In genomic region chr13:33381906-33382305, GRCh38 we compare ENCODE assay signal across 20 cellular contexts.
A peak's percentile ranks its signal among the peaks of the same experiment; 100 is the strongest.
DNase-seq lines count a peak whose midpoint lies in the region; ATAC-seq and TF ChIP-seq lines count a peak whose summit lies in the region.
"Had no signal": no experiment of that assay in that cellular context is flagged by ENCODE, and none has a peak within 500 bp of the region (broad histone marks: within the 10 kb centered on the region; RNA-seq: fewer than 3 reads in every experiment).

No MANE protein-coding gene starts in this region.

- H3K27me3 Mint-ChIP-seq in WTC11 (ENCODE audit: low read depth) (no peaks in the 10 kb centered on the region), neural progenitor cell (ENCODE audit: insufficient read depth, low read depth) (peaks cover 4% of the 10 kb centered on the region)

- ATAC-seq in WTC11 (no peak), HG03196 (IDR thresholded peaks at IDR 0.05; ENCODE audit: unreplicated experiment) (no peak)

- no peak overlapping the region for H3K4me2 ChIP-seq in neural progenitor cell

- TF ChIP-seq POLR2A in thyroid gland (IDR thresholded peaks at IDR 0.05) = no peak

- no peak overlapping the region for H2AFZ ChIP-seq in neural progenitor cell (replicated peaks)
- H2AFZ ChIP-seq: GM23248 had no signal

- no peaks in the 10 kb centered on the region for H3K36me3 ChIP-seq in neural progenitor cell
- H3K36me3 ChIP-seq in thyroid gland = no peaks in the 10 kb centered on the region
- H3K36me3 ChIP-seq: BE2C, HAP-1 had no signal

- no peaks in the 10 kb centered on the region for H3K79me2 ChIP-seq in neural progenitor cell (ENCODE audit: low read depth)

- DNase-seq in WTC11 (ENCODE audit: low spot score) = no peak
- DNase-seq in iris pigment epithelial cell (ENCODE audit: low read depth) = peak; percentile 17
- DNase-seq in neural progenitor cell (ENCODE audit: low spot score) = no peak
- DNase-seq in thyroid gland = peak; percentile 63 to 68
- DNase-seq in T1000 (lab: John Stamatoyannopoulos, UW) = no peak
- no peak for DNase-seq in CD1c-positive myeloid dendritic cell (ENCODE audit: extremely low spot score)
- no peak for DNase-seq in NCI-H345 (lab: John Stamatoyannopoulos, UW)
- DNase-seq: ACHN; BE2C; C1 segment of cervical spinal cord; Caco-2; CD4-positive, alpha-beta T cell; DMS153; DMS79; GDM1; GM23248; KBM-7 had no signal

- POLR2A ChIA-PET in WTC11 (lab: Charles Lee) = no interaction called here

- TF ChIP-seq CTCF in WTC11 (IDR thresholded peaks at IDR 0.05) = no peak
- TF ChIP-seq CTCF in neural progenitor cell (IDR thresholded peaks at IDR 0.05) = no peak
- no peak for TF ChIP-seq CTCF in thyroid gland (IDR thresholded peaks at IDR 0.05)

- H3K9ac ChIP-seq in neural progenitor cell = no peak overlapping the region
- H3K9ac ChIP-seq: GM23248 had no signal

- H3K4me3 ChIP-seq in neural progenitor cell (no peak overlapping the region), thyroid gland (replicated peaks in 1 of 3) (no peak overlapping the region)
- H3K4me3 ChIP-seq: GM23248, HAP-1 had no signal

- H3K36me3 Mint-ChIP-seq in WTC11 (no peaks in the 10 kb centered on the region; the same call in 1 of the 2 replicates), neural progenitor cell (no peaks in the 10 kb centered on the region)
- H3K36me3 Mint-ChIP-seq: IgD-negative memory B cell had no signal

- 68 to 79% methylated on average over 8 of the region's 8 CpGs for WGBS in thyroid gland, 2 donors

- H3K4me3 Mint-ChIP-seq in WTC11 (no peak overlapping the region), neural progenitor cell (no peak overlapping the region)
- H3K4me3 Mint-ChIP-seq: CD4-positive, alpha-beta T cell; IgD-negative memory B cell had no signal

- H3K4me1 Mint-ChIP-seq in WTC11 (peaks cover 33% of the 10 kb centered on the region), neural progenitor cell (peaks cover 15% of the 10 kb centered on the region)
- H3K4me1 Mint-ChIP-seq: IgD-negative memory B cell had no signal

- peaks cover 11% of the 10 kb centered on the region for H3K4me1 ChIP-seq in neural progenitor cell
- peaks cover 26 to 46% of the 10 kb centered on the region in 2 donors for H3K4me1 ChIP-seq in thyroid gland
- H3K4me1 ChIP-seq: Caco-2 had no signal

- H4K20me1 ChIP-seq in neural progenitor cell (ENCODE audit: low read depth) = no peaks in the 10 kb centered on the region

- H3K27ac Mint-ChIP-seq in WTC11 (0 out of 2 replicates have a peak overlapping the region, but pooled peaks have one; percentile 6), neural progenitor cell (peak overlapping the region; percentile 64)
- H3K27ac Mint-ChIP-seq: CD4-positive, alpha-beta T cell; IgD-negative memory B cell had no signal

- H3K27me3 ChIP-seq in neural progenitor cell = no peaks in the 10 kb centered on the region
- no peaks in the 10 kb centered on the region for H3K27me3 ChIP-seq in thyroid gland
- H3K27me3 ChIP-seq: BE2C had no signal

- intact Hi-C loops in thyroid gland (cut with DNase I) = no loop called here

- H3K9me3 ChIP-seq in neural progenitor cell (ENCODE audit: low read depth) (no peaks in the 10 kb centered on the region), thyroid gland (no peaks in the 10 kb centered on the region)
- H3K9me3 ChIP-seq: BE2C, Caco-2, HAP-1 had no signal

- no peaks in the 10 kb centered on the region; the same call in 1 of the 2 replicates for H3K9me3 Mint-ChIP-seq in WTC11
- H3K9me3 Mint-ChIP-seq in neural progenitor cell = no peaks in the 10 kb centered on the region
- H3K9me3 Mint-ChIP-seq: CD4-positive, alpha-beta T cell; IgD-negative memory B cell had no signal

- H3K27ac ChIP-seq in neural progenitor cell (no peak overlapping the region), thyroid gland (peak overlapping the region; percentile 46 to 72 (median 72))
- H3K27ac ChIP-seq: GM23248 had no signal

- H3F3A ChIP-seq in neural progenitor cell (ENCODE audit: low read depth) = no peaks in the 10 kb centered on the region

- CTCF ChIA-PET in WTC11 (lab: Charles Lee) = no interaction called here

TF ChIP-seq in WTC11, 78 proteins besides CTCF, POLR2A, EP300 and RAD21 (continues in another document):
- no peak for TF ChIP-seq HMGXB4 (CRISPR knock-in tag; IDR thresholded peaks at IDR 0.05)
- TF ChIP-seq EMX1 (CRISPR knock-in tag; IDR thresholded peaks at IDR 0.05) = no peak
- TF ChIP-seq, protein P1, sequence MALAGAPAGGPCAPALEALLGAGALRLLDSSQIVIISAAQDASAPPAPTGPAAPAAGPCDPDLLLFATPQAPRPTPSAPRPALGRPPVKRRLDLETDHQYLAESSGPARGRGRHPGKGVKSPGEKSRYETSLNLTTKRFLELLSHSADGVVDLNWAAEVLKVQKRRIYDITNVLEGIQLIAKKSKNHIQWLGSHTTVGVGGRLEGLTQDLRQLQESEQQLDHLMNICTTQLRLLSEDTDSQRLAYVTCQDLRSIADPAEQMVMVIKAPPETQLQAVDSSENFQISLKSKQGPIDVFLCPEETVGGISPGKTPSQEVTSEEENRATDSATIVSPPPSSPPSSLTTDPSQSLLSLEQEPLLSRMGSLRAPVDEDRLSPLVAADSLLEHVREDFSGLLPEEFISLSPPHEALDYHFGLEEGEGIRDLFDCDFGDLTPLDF (CRISPR knock-in tag; IDR thresholded peaks at IDR 0.05) = no peak
- TF ChIP-seq ZNF416 (CRISPR knock-in tag; IDR thresholded peaks at IDR 0.05) = no peak
- no peak for TF ChIP-seq PREB (CRISPR knock-in tag; IDR thresholded peaks at IDR 0.05; ENCODE audit: borderline replicate concordance)
- TF ChIP-seq ZNF138 (CRISPR knock-in tag; conservative IDR thresholded peaks at IDR 0.05) = no peak
- TF ChIP-seq, protein P2, sequence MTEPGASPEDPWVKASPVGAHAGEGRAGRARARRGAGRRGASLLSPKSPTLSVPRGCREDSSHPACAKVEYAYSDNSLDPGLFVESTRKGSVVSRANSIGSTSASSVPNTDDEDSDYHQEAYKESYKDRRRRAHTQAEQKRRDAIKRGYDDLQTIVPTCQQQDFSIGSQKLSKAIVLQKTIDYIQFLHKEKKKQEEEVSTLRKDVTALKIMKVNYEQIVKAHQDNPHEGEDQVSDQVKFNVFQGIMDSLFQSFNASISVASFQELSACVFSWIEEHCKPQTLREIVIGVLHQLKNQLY (CRISPR knock-in tag; IDR thresholded peaks at IDR 0.05) = no peak
- TF ChIP-seq, protein P3, sequence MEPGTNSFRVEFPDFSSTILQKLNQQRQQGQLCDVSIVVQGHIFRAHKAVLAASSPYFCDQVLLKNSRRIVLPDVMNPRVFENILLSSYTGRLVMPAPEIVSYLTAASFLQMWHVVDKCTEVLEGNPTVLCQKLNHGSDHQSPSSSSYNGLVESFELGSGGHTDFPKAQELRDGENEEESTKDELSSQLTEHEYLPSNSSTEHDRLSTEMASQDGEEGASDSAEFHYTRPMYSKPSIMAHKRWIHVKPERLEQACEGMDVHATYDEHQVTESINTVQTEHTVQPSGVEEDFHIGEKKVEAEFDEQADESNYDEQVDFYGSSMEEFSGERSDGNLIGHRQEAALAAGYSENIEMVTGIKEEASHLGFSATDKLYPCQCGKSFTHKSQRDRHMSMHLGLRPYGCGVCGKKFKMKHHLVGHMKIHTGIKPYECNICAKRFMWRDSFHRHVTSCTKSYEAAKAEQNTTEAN (CRISPR knock-in tag; IDR thresholded peaks at IDR 0.05) = no peak
- TF ChIP-seq USF2 (CRISPR knock-in tag; IDR thresholded peaks at IDR 0.05) = no peak
- no peak for TF ChIP-seq ERG (CRISPR knock-in tag; IDR thresholded peaks at IDR 0.05)

Comparison
In these comparisons a context has a peak if more than half of its experiments do, and no peak if none do; other contexts are left out.
1. DNase-seq: peak in iris pigment epithelial cell (single experiment) and thyroid gland (2 of 2); none in WTC11 (single experiment), neural progenitor cell (single experiment), T1000 (single experiment), CD1c-positive myeloid dendritic cell (single experiment) and NCI-H345 (single experiment).